Comparison of ENCODE assay signal across 1 cellular context in the genomic region with DNA sequence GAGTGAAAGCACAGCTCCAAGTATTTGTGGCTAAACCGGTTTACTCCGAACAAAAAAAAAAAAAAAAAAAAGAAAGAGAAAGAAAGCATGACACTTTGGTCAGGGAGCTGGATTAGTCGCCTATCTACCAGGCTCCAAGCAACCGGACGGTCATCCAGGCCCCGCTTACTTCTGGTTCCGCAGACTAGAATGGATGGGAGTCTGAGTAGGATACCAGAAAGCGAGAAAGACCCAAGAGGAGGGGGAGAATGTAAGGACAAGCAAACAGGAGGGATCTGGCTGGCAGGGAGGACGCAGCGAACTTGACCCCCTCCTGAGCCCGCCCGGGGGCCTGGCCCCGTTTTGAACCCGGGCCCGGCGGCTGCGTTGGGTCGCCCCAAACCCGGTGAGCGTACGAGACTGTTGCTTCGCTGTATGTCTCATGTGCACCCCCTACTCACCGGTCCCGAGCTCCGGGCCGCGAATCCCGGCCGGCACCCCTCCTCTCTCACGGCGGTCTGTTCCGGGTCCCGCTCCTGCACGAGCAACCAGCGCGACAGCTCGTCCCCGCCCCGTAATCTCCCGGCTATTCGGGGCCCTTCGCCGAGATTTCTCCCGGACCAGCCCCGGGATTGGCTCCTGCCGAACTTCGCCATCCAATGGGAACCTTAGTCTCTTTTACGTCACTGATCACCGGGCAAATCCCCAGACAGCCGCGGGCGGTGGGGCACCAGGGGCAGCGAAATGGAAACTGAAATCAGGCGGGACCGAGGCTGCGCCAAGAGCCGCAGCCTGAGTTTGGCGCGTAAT.
A peak's percentile ranks its signal among the peaks of the same experiment; 100 is the strongest.
TF ChIP-seq lines count a peak whose summit lies in the region.

A gene with protein sequence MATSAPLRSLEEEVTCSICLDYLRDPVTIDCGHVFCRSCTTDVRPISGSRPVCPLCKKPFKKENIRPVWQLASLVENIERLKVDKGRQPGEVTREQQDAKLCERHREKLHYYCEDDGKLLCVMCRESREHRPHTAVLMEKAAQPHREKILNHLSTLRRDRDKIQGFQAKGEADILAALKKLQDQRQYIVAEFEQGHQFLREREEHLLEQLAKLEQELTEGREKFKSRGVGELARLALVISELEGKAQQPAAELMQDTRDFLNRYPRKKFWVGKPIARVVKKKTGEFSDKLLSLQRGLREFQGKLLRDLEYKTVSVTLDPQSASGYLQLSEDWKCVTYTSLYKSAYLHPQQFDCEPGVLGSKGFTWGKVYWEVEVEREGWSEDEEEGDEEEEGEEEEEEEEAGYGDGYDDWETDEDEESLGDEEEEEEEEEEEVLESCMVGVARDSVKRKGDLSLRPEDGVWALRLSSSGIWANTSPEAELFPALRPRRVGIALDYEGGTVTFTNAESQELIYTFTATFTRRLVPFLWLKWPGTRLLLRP (minus strand): TSS at position 542 of the 789 bp plus-strand sequence. CDS start 14,303 bp downstream, outside the sequence.

TF ChIP-seq in GM12878, 131 proteins besides CTCF, POLR2A, EP300 and RAD21 (continued from another document and continues in another):
- TF ChIP-seq, protein P1, sequence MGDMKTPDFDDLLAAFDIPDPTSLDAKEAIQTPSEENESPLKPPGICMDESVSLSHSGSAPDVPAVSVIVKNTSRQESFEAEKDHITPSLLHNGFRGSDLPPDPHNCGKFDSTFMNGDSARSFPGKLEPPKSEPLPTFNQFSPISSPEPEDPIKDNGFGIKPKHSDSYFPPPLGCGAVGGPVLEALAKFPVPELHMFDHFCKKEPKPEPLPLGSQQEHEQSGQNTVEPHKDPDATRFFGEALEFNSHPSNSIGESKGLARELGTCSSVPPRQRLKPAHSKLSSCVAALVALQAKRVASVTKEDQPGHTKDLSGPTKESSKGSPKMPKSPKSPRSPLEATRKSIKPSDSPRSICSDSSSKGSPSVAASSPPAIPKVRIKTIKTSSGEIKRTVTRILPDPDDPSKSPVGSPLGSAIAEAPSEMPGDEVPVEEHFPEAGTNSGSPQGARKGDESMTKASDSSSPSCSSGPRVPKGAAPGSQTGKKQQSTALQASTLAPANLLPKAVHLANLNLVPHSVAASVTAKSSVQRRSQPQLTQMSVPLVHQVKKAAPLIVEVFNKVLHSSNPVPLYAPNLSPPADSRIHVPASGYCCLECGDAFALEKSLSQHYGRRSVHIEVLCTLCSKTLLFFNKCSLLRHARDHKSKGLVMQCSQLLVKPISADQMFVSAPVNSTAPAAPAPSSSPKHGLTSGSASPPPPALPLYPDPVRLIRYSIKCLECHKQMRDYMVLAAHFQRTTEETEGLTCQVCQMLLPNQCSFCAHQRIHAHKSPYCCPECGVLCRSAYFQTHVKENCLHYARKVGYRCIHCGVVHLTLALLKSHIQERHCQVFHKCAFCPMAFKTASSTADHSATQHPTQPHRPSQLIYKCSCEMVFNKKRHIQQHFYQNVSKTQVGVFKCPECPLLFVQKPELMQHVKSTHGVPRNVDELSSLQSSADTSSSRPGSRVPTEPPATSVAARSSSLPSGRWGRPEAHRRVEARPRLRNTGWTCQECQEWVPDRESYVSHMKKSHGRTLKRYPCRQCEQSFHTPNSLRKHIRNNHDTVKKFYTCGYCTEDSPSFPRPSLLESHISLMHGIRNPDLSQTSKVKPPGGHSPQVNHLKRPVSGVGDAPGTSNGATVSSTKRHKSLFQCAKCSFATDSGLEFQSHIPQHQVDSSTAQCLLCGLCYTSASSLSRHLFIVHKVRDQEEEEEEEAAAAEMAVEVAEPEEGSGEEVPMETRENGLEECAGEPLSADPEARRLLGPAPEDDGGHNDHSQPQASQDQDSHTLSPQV (IDR thresholded peaks at IDR 0.05), result no peak
- TF ChIP-seq, protein P2, sequence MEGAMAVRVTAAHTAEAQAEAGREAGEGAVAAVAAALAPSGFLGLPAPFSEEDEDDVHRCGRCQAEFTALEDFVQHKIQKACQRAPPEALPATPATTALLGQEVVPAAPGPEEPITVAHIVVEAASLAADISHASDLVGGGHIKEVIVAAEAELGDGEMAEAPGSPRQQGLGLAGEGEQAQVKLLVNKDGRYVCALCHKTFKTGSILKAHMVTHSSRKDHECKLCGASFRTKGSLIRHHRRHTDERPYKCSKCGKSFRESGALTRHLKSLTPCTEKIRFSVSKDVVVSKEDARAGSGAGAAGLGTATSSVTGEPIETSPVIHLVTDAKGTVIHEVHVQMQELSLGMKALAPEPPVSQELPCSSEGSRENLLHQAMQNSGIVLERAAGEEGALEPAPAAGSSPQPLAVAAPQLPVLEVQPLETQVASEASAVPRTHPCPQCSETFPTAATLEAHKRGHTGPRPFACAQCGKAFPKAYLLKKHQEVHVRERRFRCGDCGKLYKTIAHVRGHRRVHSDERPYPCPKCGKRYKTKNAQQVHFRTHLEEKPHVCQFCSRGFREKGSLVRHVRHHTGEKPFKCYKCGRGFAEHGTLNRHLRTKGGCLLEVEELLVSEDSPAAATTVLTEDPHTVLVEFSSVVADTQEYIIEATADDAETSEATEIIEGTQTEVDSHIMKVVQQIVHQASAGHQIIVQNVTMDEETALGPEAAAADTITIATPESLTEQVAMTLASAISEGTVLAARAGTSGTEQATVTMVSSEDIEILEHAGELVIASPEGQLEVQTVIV (IDR thresholded peaks at IDR 0.05; ENCODE audit: borderline replicate concordance, partially characterized antibody), result no peak
- TF ChIP-seq, protein P3, sequence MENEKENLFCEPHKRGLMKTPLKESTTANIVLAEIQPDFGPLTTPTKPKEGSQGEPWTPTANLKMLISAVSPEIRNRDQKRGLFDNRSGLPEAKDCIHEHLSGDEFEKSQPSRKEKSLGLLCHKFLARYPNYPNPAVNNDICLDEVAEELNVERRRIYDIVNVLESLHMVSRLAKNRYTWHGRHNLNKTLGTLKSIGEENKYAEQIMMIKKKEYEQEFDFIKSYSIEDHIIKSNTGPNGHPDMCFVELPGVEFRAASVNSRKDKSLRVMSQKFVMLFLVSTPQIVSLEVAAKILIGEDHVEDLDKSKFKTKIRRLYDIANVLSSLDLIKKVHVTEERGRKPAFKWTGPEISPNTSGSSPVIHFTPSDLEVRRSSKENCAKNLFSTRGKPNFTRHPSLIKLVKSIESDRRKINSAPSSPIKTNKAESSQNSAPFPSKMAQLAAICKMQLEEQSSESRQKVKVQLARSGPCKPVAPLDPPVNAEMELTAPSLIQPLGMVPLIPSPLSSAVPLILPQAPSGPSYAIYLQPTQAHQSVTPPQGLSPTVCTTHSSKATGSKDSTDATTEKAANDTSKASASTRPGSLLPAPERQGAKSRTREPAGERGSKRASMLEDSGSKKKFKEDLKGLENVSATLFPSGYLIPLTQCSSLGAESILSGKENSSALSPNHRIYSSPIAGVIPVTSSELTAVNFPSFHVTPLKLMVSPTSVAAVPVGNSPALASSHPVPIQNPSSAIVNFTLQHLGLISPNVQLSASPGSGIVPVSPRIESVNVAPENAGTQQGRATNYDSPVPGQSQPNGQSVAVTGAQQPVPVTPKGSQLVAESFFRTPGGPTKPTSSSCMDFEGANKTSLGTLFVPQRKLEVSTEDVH (IDR thresholded peaks at IDR 0.05; ENCODE audit: low read depth, partially characterized antibody), result peak; percentile 85
- TF ChIP-seq, protein P4, sequence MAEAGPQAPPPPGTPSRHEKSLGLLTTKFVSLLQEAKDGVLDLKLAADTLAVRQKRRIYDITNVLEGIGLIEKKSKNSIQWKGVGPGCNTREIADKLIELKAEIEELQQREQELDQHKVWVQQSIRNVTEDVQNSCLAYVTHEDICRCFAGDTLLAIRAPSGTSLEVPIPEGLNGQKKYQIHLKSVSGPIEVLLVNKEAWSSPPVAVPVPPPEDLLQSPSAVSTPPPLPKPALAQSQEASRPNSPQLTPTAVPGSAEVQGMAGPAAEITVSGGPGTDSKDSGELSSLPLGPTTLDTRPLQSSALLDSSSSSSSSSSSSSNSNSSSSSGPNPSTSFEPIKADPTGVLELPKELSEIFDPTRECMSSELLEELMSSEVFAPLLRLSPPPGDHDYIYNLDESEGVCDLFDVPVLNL (IDR thresholded peaks at IDR 0.05; ENCODE audit: low read depth, low read length), result peak; percentile 31; the same call in 1 of the 2 replicates
- no peak for TF ChIP-seq HDAC6 (IDR thresholded peaks at IDR 0.05; ENCODE audit: unreplicated experiment)
- TF ChIP-seq, protein P5, sequence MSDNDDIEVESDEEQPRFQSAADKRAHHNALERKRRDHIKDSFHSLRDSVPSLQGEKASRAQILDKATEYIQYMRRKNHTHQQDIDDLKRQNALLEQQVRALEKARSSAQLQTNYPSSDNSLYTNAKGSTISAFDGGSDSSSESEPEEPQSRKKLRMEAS (IDR thresholded peaks at IDR 0.05; ENCODE audit: low read depth, low read length), result peak; percentile 33; the same call in 1 of the 2 replicates
- TF ChIP-seq, protein P6, sequence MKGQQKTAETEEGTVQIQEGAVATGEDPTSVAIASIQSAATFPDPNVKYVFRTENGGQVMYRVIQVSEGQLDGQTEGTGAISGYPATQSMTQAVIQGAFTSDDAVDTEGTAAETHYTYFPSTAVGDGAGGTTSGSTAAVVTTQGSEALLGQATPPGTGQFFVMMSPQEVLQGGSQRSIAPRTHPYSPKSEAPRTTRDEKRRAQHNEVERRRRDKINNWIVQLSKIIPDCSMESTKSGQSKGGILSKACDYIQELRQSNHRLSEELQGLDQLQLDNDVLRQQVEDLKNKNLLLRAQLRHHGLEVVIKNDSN (IDR thresholded peaks at IDR 0.05; ENCODE audit: borderline replicate concordance, extremely low read length, insufficient read depth, low read depth, low read length), result no peak
- TF ChIP-seq STAT3 (IDR thresholded peaks at IDR 0.05; ENCODE audit: low read depth, low read length), result no peak
- no peak; the same call in 1 of the 2 replicates for TF ChIP-seq ATF7 (IDR thresholded peaks at IDR 0.05; ENCODE audit: low read depth)
- TF ChIP-seq POLR2AphosphoS5 (IDR thresholded peaks at IDR 0.05; ENCODE audit: low read length), result peak; percentile 91
- TF ChIP-seq TCF7 (IDR thresholded peaks at IDR 0.05; ENCODE audit: borderline replicate concordance), result no peak
- TF ChIP-seq SP1 (IDR thresholded peaks at IDR 0.05; ENCODE audit: low read depth, low read length), result peak; percentile 32
- TF ChIP-seq, protein P7, sequence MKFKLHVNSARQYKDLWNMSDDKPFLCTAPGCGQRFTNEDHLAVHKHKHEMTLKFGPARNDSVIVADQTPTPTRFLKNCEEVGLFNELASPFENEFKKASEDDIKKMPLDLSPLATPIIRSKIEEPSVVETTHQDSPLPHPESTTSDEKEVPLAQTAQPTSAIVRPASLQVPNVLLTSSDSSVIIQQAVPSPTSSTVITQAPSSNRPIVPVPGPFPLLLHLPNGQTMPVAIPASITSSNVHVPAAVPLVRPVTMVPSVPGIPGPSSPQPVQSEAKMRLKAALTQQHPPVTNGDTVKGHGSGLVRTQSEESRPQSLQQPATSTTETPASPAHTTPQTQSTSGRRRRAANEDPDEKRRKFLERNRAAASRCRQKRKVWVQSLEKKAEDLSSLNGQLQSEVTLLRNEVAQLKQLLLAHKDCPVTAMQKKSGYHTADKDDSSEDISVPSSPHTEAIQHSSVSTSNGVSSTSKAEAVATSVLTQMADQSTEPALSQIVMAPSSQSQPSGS (IDR thresholded peaks at IDR 0.05; ENCODE audit: low read length), result no peak
- TF ChIP-seq ESRRA (IDR thresholded peaks at IDR 0.05; ENCODE audit: low read length), result no peak
- TF ChIP-seq HDAC2 (IDR thresholded peaks at IDR 0.05), result no peak
- TF ChIP-seq CBFB (IDR thresholded peaks at IDR 0.05; ENCODE audit: low read depth), result peak; percentile 61; the same call in 1 of the 2 replicates
- TF ChIP-seq BHLHE40 (IDR thresholded peaks at IDR 0.05; ENCODE audit: borderline replicate concordance in 1 of 2, low read depth in 2 of 2, low read length in 1 of 2), result peak; percentile 85 to 95
- no peak for TF ChIP-seq YY1 (IDR thresholded peaks at IDR 0.05; ENCODE audit: low read depth, low read length)
- TF ChIP-seq TCF12 (IDR thresholded peaks at IDR 0.05; ENCODE audit: low read depth, low read length), result no peak
- TF ChIP-seq, protein P8, sequence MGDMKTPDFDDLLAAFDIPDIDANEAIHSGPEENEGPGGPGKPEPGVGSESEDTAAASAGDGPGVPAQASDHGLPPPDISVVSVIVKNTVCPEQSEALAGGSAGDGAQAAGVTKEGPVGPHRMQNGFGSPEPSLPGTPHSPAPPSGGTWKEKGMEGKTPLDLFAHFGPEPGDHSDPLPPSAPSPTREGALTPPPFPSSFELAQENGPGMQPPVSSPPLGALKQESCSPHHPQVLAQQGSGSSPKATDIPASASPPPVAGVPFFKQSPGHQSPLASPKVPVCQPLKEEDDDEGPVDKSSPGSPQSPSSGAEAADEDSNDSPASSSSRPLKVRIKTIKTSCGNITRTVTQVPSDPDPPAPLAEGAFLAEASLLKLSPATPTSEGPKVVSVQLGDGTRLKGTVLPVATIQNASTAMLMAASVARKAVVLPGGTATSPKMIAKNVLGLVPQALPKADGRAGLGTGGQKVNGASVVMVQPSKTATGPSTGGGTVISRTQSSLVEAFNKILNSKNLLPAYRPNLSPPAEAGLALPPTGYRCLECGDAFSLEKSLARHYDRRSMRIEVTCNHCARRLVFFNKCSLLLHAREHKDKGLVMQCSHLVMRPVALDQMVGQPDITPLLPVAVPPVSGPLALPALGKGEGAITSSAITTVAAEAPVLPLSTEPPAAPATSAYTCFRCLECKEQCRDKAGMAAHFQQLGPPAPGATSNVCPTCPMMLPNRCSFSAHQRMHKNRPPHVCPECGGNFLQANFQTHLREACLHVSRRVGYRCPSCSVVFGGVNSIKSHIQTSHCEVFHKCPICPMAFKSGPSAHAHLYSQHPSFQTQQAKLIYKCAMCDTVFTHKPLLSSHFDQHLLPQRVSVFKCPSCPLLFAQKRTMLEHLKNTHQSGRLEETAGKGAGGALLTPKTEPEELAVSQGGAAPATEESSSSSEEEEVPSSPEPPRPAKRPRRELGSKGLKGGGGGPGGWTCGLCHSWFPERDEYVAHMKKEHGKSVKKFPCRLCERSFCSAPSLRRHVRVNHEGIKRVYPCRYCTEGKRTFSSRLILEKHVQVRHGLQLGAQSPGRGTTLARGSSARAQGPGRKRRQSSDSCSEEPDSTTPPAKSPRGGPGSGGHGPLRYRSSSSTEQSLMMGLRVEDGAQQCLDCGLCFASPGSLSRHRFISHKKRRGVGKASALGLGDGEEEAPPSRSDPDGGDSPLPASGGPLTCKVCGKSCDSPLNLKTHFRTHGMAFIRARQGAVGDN (IDR thresholded peaks at IDR 0.05), result peak; percentile 11; the same call in 1 of the 2 replicates
- TF ChIP-seq BACH1 (IDR thresholded peaks at IDR 0.05; ENCODE audit: borderline replicate concordance), result peak; percentile 44; the same call in 1 of the 2 replicates
- peak; percentile 66 for TF ChIP-seq LARP7 (IDR thresholded peaks at IDR 0.05)
- no peak for TF ChIP-seq MTA2 (IDR thresholded peaks at IDR 0.05; ENCODE audit: low read depth)
- TF ChIP-seq ZSCAN29 (IDR thresholded peaks at IDR 0.05), result no peak
- TF ChIP-seq JUND (IDR thresholded peaks at IDR 0.05; ENCODE audit: low read depth, low read length), result no peak
- TF ChIP-seq, protein P9, sequence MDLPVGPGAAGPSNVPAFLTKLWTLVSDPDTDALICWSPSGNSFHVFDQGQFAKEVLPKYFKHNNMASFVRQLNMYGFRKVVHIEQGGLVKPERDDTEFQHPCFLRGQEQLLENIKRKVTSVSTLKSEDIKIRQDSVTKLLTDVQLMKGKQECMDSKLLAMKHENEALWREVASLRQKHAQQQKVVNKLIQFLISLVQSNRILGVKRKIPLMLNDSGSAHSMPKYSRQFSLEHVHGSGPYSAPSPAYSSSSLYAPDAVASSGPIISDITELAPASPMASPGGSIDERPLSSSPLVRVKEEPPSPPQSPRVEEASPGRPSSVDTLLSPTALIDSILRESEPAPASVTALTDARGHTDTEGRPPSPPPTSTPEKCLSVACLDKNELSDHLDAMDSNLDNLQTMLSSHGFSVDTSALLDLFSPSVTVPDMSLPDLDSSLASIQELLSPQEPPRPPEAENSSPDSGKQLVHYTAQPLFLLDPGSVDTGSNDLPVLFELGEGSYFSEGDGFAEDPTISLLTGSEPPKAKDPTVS (IDR thresholded peaks at IDR 0.05; ENCODE audit: low read depth, low read length), result no peak
- peak; percentile 11 to 38; a peak in 1 of 4 replicates for TF ChIP-seq IKZF2 (IDR thresholded peaks at IDR 0.05)
- no peak for TF ChIP-seq SPI1 (IDR thresholded peaks at IDR 0.05; ENCODE audit: borderline replicate concordance, insufficient read depth, low read depth, low read length)
- TF ChIP-seq NBN (IDR thresholded peaks at IDR 0.05), result peak; percentile 70; the same call in 1 of the 2 replicates
- no peak for TF ChIP-seq SMC3 (IDR thresholded peaks at IDR 0.05; ENCODE audit: borderline replicate concordance, low read length)
- TF ChIP-seq PML (IDR thresholded peaks at IDR 0.05; ENCODE audit: low read length), result no peak; the same call in 1 of the 2 replicates
- no peak for TF ChIP-seq SMARCA5 (IDR thresholded peaks at IDR 0.05)
